Comparison of ENCODE assay signal across 17 cellular contexts in the genomic region with DNA sequence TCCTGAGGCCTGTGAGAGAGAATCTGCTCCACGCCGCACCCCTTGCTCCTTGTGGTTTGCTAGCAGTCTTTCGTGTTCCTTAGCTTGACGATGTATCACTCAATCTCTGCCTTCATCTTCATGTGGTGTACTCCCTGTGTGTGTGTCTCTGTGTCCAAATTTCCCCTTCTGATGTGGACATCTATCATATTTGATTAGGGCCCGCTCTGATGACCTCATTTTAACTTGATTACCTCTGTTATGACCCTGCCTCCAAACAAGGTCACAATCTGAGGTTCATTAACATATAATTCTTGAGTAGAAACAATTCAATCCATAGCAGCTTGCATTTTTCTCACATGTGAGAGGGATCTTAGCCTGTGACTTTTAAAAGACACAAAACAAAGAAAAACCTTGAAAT.
DNase-seq lines count a peak whose midpoint lies in the region; ATAC-seq and TF ChIP-seq lines count a peak whose summit lies in the region.
"Had no signal": no experiment of that assay in that cellular context is flagged by ENCODE, and none has a peak within 500 bp of the region (broad histone marks: within the 10 kb centered on the region; RNA-seq: fewer than 3 reads in every experiment).

No MANE protein-coding gene starts in this region.

- no peaks in the 10 kb centered on the region for H3K27me3 ChIP-seq in CD4-positive, CD25-positive, alpha-beta regulatory T cell (ENCODE audit: control insufficient read depth, insufficient read depth, low read length)
- H3K27me3 ChIP-seq in Loucy (ENCODE audit: insufficient read depth, low read length, poor library complexity, severe bottlenecking): no peaks in the 10 kb centered on the region
- H3K27me3 ChIP-seq in Caco-2 (replicated peaks; ENCODE audit: control insufficient read depth, insufficient read depth, low read length): no peaks in the 10 kb centered on the region
- H3K27me3 ChIP-seq: SJSA1 had no signal

- H3K27ac Mint-ChIP-seq in activated naive CD4-positive, alpha-beta T cell treated with anti-CD3 and anti-CD28 coated beads, Interleukin-2, amount 10 ng/mL, durations not matched to agents 7 days and 5 days: no peak overlapping the region
- no peak overlapping the region for H3K27ac Mint-ChIP-seq in activated naive CD4-positive, alpha-beta T cell treated with anti-CD3 and anti-CD28 coated beads for 36 hours
- peak overlapping the region in 2 of 3 donors; percentile 1 to 47 for H3K27ac Mint-ChIP-seq in CD4-positive, CD25-positive, alpha-beta regulatory T cell
- peak overlapping the region in 8 of 10 donors; percentile 14 to 96 (median 68) for H3K27ac Mint-ChIP-seq in naive thymus-derived CD8-positive, alpha-beta T cell
- no peak overlapping the region for H3K27ac Mint-ChIP-seq in Caco-2 (ENCODE audit: unreplicated experiment)

- no peak overlapping the region for H3K4me3 ChIP-seq in CD4-positive, CD25-positive, alpha-beta regulatory T cell (ENCODE audit: low read depth, low read length)
- H3K4me3 ChIP-seq in Loucy (ENCODE audit: low read length, poor library complexity, severe bottlenecking): no peak overlapping the region
- H3K4me3 ChIP-seq in Caco-2 (ENCODE audit: low read depth, low read length): no peak overlapping the region
- H3K4me3 ChIP-seq: GM12878, HAP-1, SJSA1 had no signal

- H3K9ac ChIP-seq in Loucy (ENCODE audit: low read depth, low read length, poor library complexity, severe bottlenecking): no peak overlapping the region

- no peak overlapping the region for H3K4me2 ChIP-seq in Loucy (ENCODE audit: low read depth, low read length, poor library complexity, severe bottlenecking)

- no peaks in the 10 kb centered on the region for H4K20me1 ChIP-seq in Loucy (ENCODE audit: insufficient read depth, low read length, poor library complexity, severe bottlenecking)

- peaks cover 38% of the 10 kb centered on the region for H3K4me1 Mint-ChIP-seq in activated naive CD4-positive, alpha-beta T cell treated with anti-CD3 and anti-CD28 coated beads, Interleukin-2, amount 10 ng/mL, durations not matched to agents 7 days and 5 days
- H3K4me1 Mint-ChIP-seq in activated naive CD4-positive, alpha-beta T cell treated with anti-CD3 and anti-CD28 coated beads for 36 hours (ENCODE audit: low read depth): peaks cover 46% of the 10 kb centered on the region
- H3K4me1 Mint-ChIP-seq in CD4-positive, CD25-positive, alpha-beta regulatory T cell: peaks cover 0 to 31% (median 7%) of the 10 kb centered on the region in 4 donors
- peaks cover 13 to 45% (median 39%) of the 10 kb centered on the region in 4 donors for H3K4me1 Mint-ChIP-seq in naive thymus-derived CD8-positive, alpha-beta T cell
- peaks cover 20% of the 10 kb centered on the region for H3K4me1 Mint-ChIP-seq in Caco-2 (ENCODE audit: low read depth, unreplicated experiment)

- H2AFZ ChIP-seq in Loucy (ENCODE audit: low read length): 0 out of 2 replicates have a peak overlapping the region, but pooled peaks have one; percentile 2

- BruUV-seq in Caco-2 (replicated peaks; lab: Mats Ljungman, UMichigan): no TSS peak

- POLR2A ChIA-PET in naive thymus-derived CD8-positive, alpha-beta T cell (lab: Charles Lee): interaction anchor here (1.0 to 1.9 kb wide), 2 partner anchors 10 to 12 kb away, joined by 4 to 8 read pairs; no protein-coding TSS in a partner anchor
- POLR2A ChIA-PET in Caco-2 (lab: Charles Lee): no interaction called here

- no peaks in the 10 kb centered on the region for H3K9me2 ChIP-seq in Loucy (replicated peaks; ENCODE audit: low read depth, low read length)

- H3K27ac ChIP-seq in CD4-positive, CD25-positive, alpha-beta regulatory T cell (ENCODE audit: insufficient read depth, low read length, poor library complexity, severe bottlenecking): no peak overlapping the region
- H3K27ac ChIP-seq: C4-2B, SJSA1 had no signal

- CTCF ChIA-PET in activated naive CD4-positive, alpha-beta T cell treated with anti-CD3 and anti-CD28 coated beads, Interleukin-2, amount 10 ng/mL, durations not matched to agents 7 days and 5 days (lab: Charles Lee): interaction anchor here (1.5 kb wide), 1 partner anchor 30 kb away, joined by 3 read pairs; no protein-coding TSS in a partner anchor
- CTCF ChIA-PET in activated naive CD4-positive, alpha-beta T cell treated with anti-CD3 and anti-CD28 coated beads for 36 hours (lab: Charles Lee): no interaction called here
- CTCF ChIA-PET in Caco-2 (lab: Charles Lee): no interaction called here

- peaks cover 14% of the 10 kb centered on the region for H3K36me3 Mint-ChIP-seq in activated naive CD4-positive, alpha-beta T cell treated with anti-CD3 and anti-CD28 coated beads, Interleukin-2, amount 10 ng/mL, durations not matched to agents 7 days and 5 days
- peaks cover 5% of the 10 kb centered on the region for H3K36me3 Mint-ChIP-seq in activated naive CD4-positive, alpha-beta T cell treated with anti-CD3 and anti-CD28 coated beads for 36 hours (ENCODE audit: low read depth)
- no peaks in the 10 kb centered on the region for H3K36me3 Mint-ChIP-seq in CD4-positive, CD25-positive, alpha-beta regulatory T cell
- H3K36me3 Mint-ChIP-seq in naive thymus-derived CD8-positive, alpha-beta T cell: peaks cover 0 to 10% (median 0%) of the 10 kb centered on the region in 3 donors
- H3K36me3 Mint-ChIP-seq in Caco-2 (ENCODE audit: insufficient read depth, unreplicated experiment): no peaks in the 10 kb centered on the region

- H3K4me3 Mint-ChIP-seq in activated naive CD4-positive, alpha-beta T cell treated with anti-CD3 and anti-CD28 coated beads, Interleukin-2, amount 10 ng/mL, durations not matched to agents 7 days and 5 days: peak overlapping the region; percentile 1
- no peak overlapping the region for H3K4me3 Mint-ChIP-seq in activated naive CD4-positive, alpha-beta T cell treated with anti-CD3 and anti-CD28 coated beads for 36 hours
- H3K4me3 Mint-ChIP-seq in CD4-positive, CD25-positive, alpha-beta regulatory T cell: peak overlapping the region in 1 of 4 donors; percentile 0
- H3K4me3 Mint-ChIP-seq in naive thymus-derived CD8-positive, alpha-beta T cell: peak overlapping the region in 9 of 10 donors; percentile 21 to 85 (median 65)
- no peak overlapping the region for H3K4me3 Mint-ChIP-seq in Caco-2 (ENCODE audit: unreplicated experiment)

- 0 out of 2 replicates have a peak, but pooled peaks cover 5% of the 10 kb centered on the region for H3F3A ChIP-seq in Loucy (ENCODE audit: low read depth)

- no peaks in the 10 kb centered on the region for H3K27me3 Mint-ChIP-seq in activated naive CD4-positive, alpha-beta T cell treated with anti-CD3 and anti-CD28 coated beads, Interleukin-2, amount 10 ng/mL, durations not matched to agents 7 days and 5 days
- H3K27me3 Mint-ChIP-seq in activated naive CD4-positive, alpha-beta T cell treated with anti-CD3 and anti-CD28 coated beads for 36 hours (ENCODE audit: low read depth): no peaks in the 10 kb centered on the region
- no peaks in the 10 kb centered on the region for H3K27me3 Mint-ChIP-seq in CD4-positive, CD25-positive, alpha-beta regulatory T cell
- H3K27me3 Mint-ChIP-seq in naive thymus-derived CD8-positive, alpha-beta T cell: peaks cover 0 to 9% (median 0%) of the 10 kb centered on the region in 5 donors
- H3K27me3 Mint-ChIP-seq in Caco-2 (ENCODE audit: insufficient read depth, unreplicated experiment): no peaks in the 10 kb centered on the region

- DNase-seq in activated naive CD4-positive, alpha-beta T cell treated with anti-CD3 and anti-CD28 coated beads, Interleukin-2, amount 10 ng/mL, durations not matched to agents 7 days and 5 days: no peak
- no peak for DNase-seq in activated naive CD4-positive, alpha-beta T cell treated with anti-CD3 and anti-CD28 coated beads for 36 hours
- DNase-seq in CD4-positive, CD25-positive, alpha-beta regulatory T cell: no peak
- DNase-seq in naive thymus-derived CD8-positive, alpha-beta T cell: no peak
- no peak for DNase-seq in Caco-2
- DNase-seq: DND-41, GDM1, NCI-H1417, NCI-H1930, NCI-H446 had no signal

- no peaks in the 10 kb centered on the region for H3K9me3 ChIP-seq in CD4-positive, CD25-positive, alpha-beta regulatory T cell (ENCODE audit: control insufficient read depth in 2 of 2, low read length in 2 of 2)
- H3K9me3 ChIP-seq in Loucy (ENCODE audit: insufficient read depth, low read depth, low read length): peaks cover 11% of the 10 kb centered on the region; the same call in 1 of the 2 replicates
- H3K9me3 ChIP-seq in Caco-2: peaks cover 2% of the 10 kb centered on the region; the same call in 1 of the 2 replicates
- H3K9me3 ChIP-seq: HAP-1 had no signal

- H3K9me3 Mint-ChIP-seq in activated naive CD4-positive, alpha-beta T cell treated with anti-CD3 and anti-CD28 coated beads, Interleukin-2, amount 10 ng/mL, durations not matched to agents 7 days and 5 days: peaks cover 14% of the 10 kb centered on the region
- H3K9me3 Mint-ChIP-seq in activated naive CD4-positive, alpha-beta T cell treated with anti-CD3 and anti-CD28 coated beads for 36 hours: peaks cover 11% of the 10 kb centered on the region
- peaks cover 0 to 9% (median 0%) of the 10 kb centered on the region in 7 donors for H3K9me3 Mint-ChIP-seq in CD4-positive, CD25-positive, alpha-beta regulatory T cell
- peaks cover 0 to 13% (median 6%) of the 10 kb centered on the region in 9 donors for H3K9me3 Mint-ChIP-seq in naive thymus-derived CD8-positive, alpha-beta T cell
- peaks cover 9% of the 10 kb centered on the region for H3K9me3 Mint-ChIP-seq in Caco-2 (ENCODE audit: unreplicated experiment)

- H3K4me1 ChIP-seq in CD4-positive, CD25-positive, alpha-beta regulatory T cell (ENCODE audit: control insufficient read depth, insufficient read depth, low read length, poor library complexity, severe bottlenecking): no peaks in the 10 kb centered on the region
- H3K4me1 ChIP-seq in Loucy (ENCODE audit: insufficient read depth, low read length, poor library complexity, severe bottlenecking) (peaks cover 68% of the 10 kb centered on the region), Caco-2 (peaks cover 26% of the 10 kb centered on the region)
- H3K4me1 ChIP-seq: HAP-1 had no signal

- H3K36me3 ChIP-seq in CD4-positive, CD25-positive, alpha-beta regulatory T cell (ENCODE audit: control insufficient read depth, insufficient read depth, low read length): no peaks in the 10 kb centered on the region
- H3K36me3 ChIP-seq in Loucy (ENCODE audit: insufficient read depth, low read length) (no peaks in the 10 kb centered on the region), Caco-2 (ENCODE audit: control insufficient read depth, insufficient read depth, low read length) (no peaks in the 10 kb centered on the region)
- H3K36me3 ChIP-seq: HAP-1, SJSA1 had no signal

- intact Hi-C loops in activated naive CD4-positive, alpha-beta T cell treated with anti-CD3 and anti-CD28 coated beads for 36 hours (cut with micrococcal nuclease): no loop called here
- intact Hi-C loops in Caco-2 (cut with micrococcal nuclease; ENCODE audit: unreplicated experiment): no loop called here

- no peak for TF ChIP-seq CTCF in Loucy (conservative IDR thresholded peaks at IDR 0.05; ENCODE audit: low read length)
- TF ChIP-seq CTCF in Caco-2 (IDR thresholded peaks at IDR 0.05; ENCODE audit: insufficient read depth in 1 of 2, low read depth in 1 of 2, low read length in 1 of 2, severe bottlenecking in 1 of 2, unreplicated experiment in 1 of 2): no peak

- no peak for ATAC-seq in CD4-positive, CD25-positive, alpha-beta regulatory T cell (ENCODE audit: low read depth in 2 of 2)
- ATAC-seq in naive thymus-derived CD8-positive, alpha-beta T cell: no peak
- no peak for ATAC-seq in GM18909 (IDR thresholded peaks at IDR 0.05; ENCODE audit: poor library complexity, unreplicated experiment)
- ATAC-seq in HG03342 (IDR thresholded peaks at IDR 0.05; ENCODE audit: unreplicated experiment): no peak

- no peaks in the 10 kb centered on the region for H3K79me2 ChIP-seq in Loucy (ENCODE audit: insufficient read depth, low read length)

Comparison
In these comparisons a context has a peak if more than half of its experiments do, and no peak if none do; other contexts are left out.
1. H3K4me3 Mint-ChIP-seq: peak in activated naive CD4-positive, alpha-beta T cell treated with anti-CD3 and anti-CD28 coated beads, Interleukin-2, amount 10 ng/mL, durations not matched to agents 7 days and 5 days (single experiment) and naive thymus-derived CD8-positive, alpha-beta T cell (9 of 10); none in activated naive CD4-positive, alpha-beta T cell treated with anti-CD3 and anti-CD28 coated beads for 36 hours (single experiment) and Caco-2 (single experiment).
2. H3K27ac Mint-ChIP-seq: peak in CD4-positive, CD25-positive, alpha-beta regulatory T cell (2 of 3) and naive thymus-derived CD8-positive, alpha-beta T cell (8 of 10); none in activated naive CD4-positive, alpha-beta T cell treated with anti-CD3 and anti-CD28 coated beads, Interleukin-2, amount 10 ng/mL, durations not matched to agents 7 days and 5 days (single experiment), activated naive CD4-positive, alpha-beta T cell treated with anti-CD3 and anti-CD28 coated beads for 36 hours (single experiment) and Caco-2 (single experiment).